Comparison of ENCODE assay signal across 7 cellular contexts in the genomic region with DNA sequence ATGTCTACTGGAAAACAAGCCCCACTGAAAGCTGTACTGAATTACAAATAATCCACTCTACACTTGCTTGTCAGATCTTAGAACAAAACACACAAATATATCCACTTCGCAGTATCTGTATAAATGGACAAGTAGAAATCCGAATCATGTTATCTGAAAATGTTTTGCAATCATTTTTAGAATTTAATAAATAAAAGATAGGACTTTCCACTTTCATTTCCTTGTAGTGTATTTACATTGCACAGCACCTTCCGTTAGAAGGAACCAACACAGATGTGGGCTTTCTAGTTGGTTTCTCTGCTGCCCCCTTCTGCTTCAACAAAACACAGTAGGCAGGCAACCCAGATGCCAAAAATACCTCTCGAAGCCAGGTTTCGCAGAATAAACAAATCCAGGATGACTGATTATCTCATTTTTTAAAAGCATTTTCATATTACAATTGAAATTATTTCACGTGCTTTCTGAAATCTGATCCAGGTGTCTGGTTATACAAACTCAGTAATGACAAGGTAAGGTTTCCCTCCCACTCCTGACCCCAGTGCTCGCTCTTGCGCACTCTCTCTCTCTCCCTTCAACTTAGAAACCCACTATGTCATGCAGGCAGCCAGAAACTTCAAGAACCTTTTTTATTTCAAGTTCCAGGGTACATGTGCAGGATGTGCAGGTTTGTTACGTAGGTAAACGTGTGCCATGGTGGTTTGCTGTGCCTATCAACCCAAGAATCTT.
DNase-seq lines count a peak whose midpoint lies in the region; ATAC-seq, FAIRE-seq and TF ChIP-seq lines count a peak whose summit lies in the region.

No MANE protein-coding gene starts in this region.

- no peak overlapping the region for H3K23ac ChIP-seq in IMR-90 (ENCODE audit: low read depth, low read length)

- intact Hi-C loops in IMR-90 (cut with micrococcal nuclease): loop anchor here (1.0 kb wide), 1 partner anchor 964 kb away; no protein-coding TSS in a partner anchor
- intact Hi-C loops in heart right ventricle (cut with DNase I): loop anchor here in 4 of 10 donors (5.0 to 10.0 kb wide), 4 partner anchors 102 to 965 kb away; partner anchors contain the start of gene KIF26B (in 3 of the 4)

- H2AK9ac ChIP-seq in IMR-90 (replicated peaks; ENCODE audit: low read depth, low read length, poor library complexity): no peak overlapping the region

- H4K5ac ChIP-seq in IMR-90 (ENCODE audit: low read depth, low read length): no peak overlapping the region

- H3K4me3 ChIP-seq in IMR-90 (ENCODE audit: insufficient read depth, low read depth, low read length) (no peak overlapping the region), heart right ventricle (no peak overlapping the region)

- H3K27me3 ChIP-seq in IMR-90 (ENCODE audit: control insufficient read depth, insufficient read depth, low read length) (no peaks in the 10 kb centered on the region), heart right ventricle (no peaks in the 10 kb centered on the region)

- in situ Hi-C loops in IMR-90 (cut with MboI; ENCODE audit: low sequenced_read_pairs): loop anchor here (10.0 kb wide), 1 partner anchor 338 kb away; no protein-coding TSS in a partner anchor

- no CpG with 5 or more reads among the region's 10 CpGs for WGBS in IMR-90 (ENCODE audit: extremely low coverage in 2 of 2, insufficient read length in 1 of 2), 2 experiments
- 50 to 52% methylated on average over 10 of the region's 10 CpGs for WGBS in heart right ventricle, 2 donors

- peak; percentile 48 for TF ChIP-seq CTCF in GM10266 (IDR thresholded peaks at IDR 0.05; ENCODE audit: control insufficient read depth, insufficient read depth, low read depth, missing control alignments)
- peak; percentile 55 for TF ChIP-seq CTCF in IMR-90 (conservative IDR thresholded peaks at IDR 0.05; ENCODE audit: low read depth, low read length)
- TF ChIP-seq CTCF in heart right ventricle (IDR thresholded peaks at IDR 0.05): peak in 7 of 9 donors; percentile 35 to 66 (median 57)

- FAIRE-seq in RCC 7860 (lab: Jason Lieb, UNC): peak; percentile 24

- H3K9me1 ChIP-seq in IMR-90 (ENCODE audit: insufficient read depth, low read length): no peaks in the 10 kb centered on the region

- no peaks in the 10 kb centered on the region; a peak in 1 of 4 replicates for H3K79me1 ChIP-seq in IMR-90 (ENCODE audit: low read depth in 1 of 2, low read length in 2 of 2)

- no peaks in the 10 kb centered on the region for H3K9me3 ChIP-seq in IMR-90 (ENCODE audit: control insufficient read depth, insufficient read depth, low read length)
- peaks cover 0 to 3% (median 0%) of the 10 kb centered on the region in 11 donors for H3K9me3 ChIP-seq in heart right ventricle

- TF ChIP-seq RAD21 in IMR-90 (IDR thresholded peaks at IDR 0.05; ENCODE audit: low read length): peak; percentile 52

- H4K91ac ChIP-seq in IMR-90 (ENCODE audit: insufficient read depth, low read depth, low read length): no peak overlapping the region

- H3K36me3 ChIP-seq in IMR-90 (ENCODE audit: control insufficient read depth, insufficient read depth, low read length): no peaks in the 10 kb centered on the region
- no peaks in the 10 kb centered on the region for H3K36me3 ChIP-seq in heart right ventricle

- dilution Hi-C loops in IMR-90 (cut with HindIII; ENCODE audit: low sequenced_read_pairs, unreplicated experiment): no loop called here

- TF ChIP-seq POLR2A in IMR-90 (IDR thresholded peaks at IDR 0.05; ENCODE audit: low read depth, low read length): no peak

- peak; percentile 47 for DNase-seq in GM10266 (ENCODE audit: extremely low spot score)
- peak; percentile 64 for DNase-seq in IMR-90
- DNase-seq in RCC 7860 (ENCODE audit: low spot score): peak; percentile 22
- peak; percentile 21 for DNase-seq in activated naive CD4-positive, alpha-beta T cell treated with anti-CD3 and anti-CD28 coated beads, Interleukin-2, amount 50 U/mL, for 16 hours
- DNase-seq in heart right ventricle: peak in 1 of 2 donors; percentile 21
- peak; percentile 6 for DNase-seq in stimulated activated CD4-positive, alpha-beta T cell treated with anti-CD3 and anti-CD28 coated beads, Interleukin-1b, Interleukin-23, amount 100 ng/mL, for 48 hours

- H2BK15ac ChIP-seq in IMR-90 (ENCODE audit: low read depth, low read length): no peak overlapping the region

- no peak overlapping the region for H2BK5ac ChIP-seq in IMR-90 (ENCODE audit: low read depth, low read length, poor library complexity, severe bottlenecking)

- no peak overlapping the region for H2AFZ ChIP-seq in IMR-90 (replicated peaks; ENCODE audit: low read length, poor library complexity)

- no peaks in the 10 kb centered on the region for H3K4me1 ChIP-seq in IMR-90 (ENCODE audit: control insufficient read depth, insufficient read depth, low read length)
- H3K4me1 ChIP-seq in heart right ventricle: peaks cover 0 to 10% (median 0%) of the 10 kb centered on the region in 9 donors

- H3K4ac ChIP-seq in IMR-90 (ENCODE audit: low read depth, low read length): no peak overlapping the region

- H2AK5ac ChIP-seq in IMR-90 (ENCODE audit: low read depth, low read length): no peak overlapping the region

- CTCF ChIA-PET in IMR-90 (lab: Yijun Ruan, JAX): interaction anchor here (1.2 kb wide), 1 partner anchor 8 kb away, joined by 3 read pairs; no protein-coding TSS in a partner anchor

- no peak overlapping the region for H3K14ac ChIP-seq in IMR-90 (replicated peaks; ENCODE audit: low read depth, low read length)

- no peak overlapping the region for H3K27ac ChIP-seq in IMR-90 (ENCODE audit: insufficient read depth, low read length)
- no peak overlapping the region for H3K27ac ChIP-seq in heart right ventricle

- no peaks in the 10 kb centered on the region for H4K20me1 ChIP-seq in IMR-90 (ENCODE audit: insufficient read depth, low read length)

- 0 out of 2 replicates have a peak overlapping the region, but pooled peaks have one; percentile 29 for H3K4me2 ChIP-seq in IMR-90 (ENCODE audit: low read depth, low read length)

- no peak overlapping the region for H3K56ac ChIP-seq in IMR-90 (ENCODE audit: extremely low read depth, insufficient read depth, low read length)

- H3K18ac ChIP-seq in IMR-90 (ENCODE audit: low read depth, low read length): no peak overlapping the region

- no peak overlapping the region for H2BK20ac ChIP-seq in IMR-90 (ENCODE audit: low read depth, low read length)

- no peak overlapping the region for H3K9ac ChIP-seq in IMR-90 (ENCODE audit: low read depth, low read length)

- no TSS peak for BruUV-seq in IMR-90 (replicated peaks; lab: Mats Ljungman, UMichigan)

- POLR2A ChIA-PET in IMR-90 (lab: Charles Lee; ENCODE audit: unreplicated experiment): no interaction called here

- peak; percentile 93 for ATAC-seq in GM21717 (IDR thresholded peaks at IDR 0.05; ENCODE audit: unreplicated experiment)
- ATAC-seq in IMR-90 (ENCODE audit: low read depth): peak; percentile 72
- ATAC-seq in heart right ventricle: peak in 4 of 8 donors; percentile 59 to 73 (median 64)

- H4K8ac ChIP-seq in IMR-90 (ENCODE audit: low read depth in 2 of 2, low read length in 2 of 2): no peak overlapping the region

- H2BK120ac ChIP-seq in IMR-90 (ENCODE audit: low read depth, low read length): no peak overlapping the region

TF ChIP-seq in IMR-90, 13 proteins besides CTCF, POLR2A, EP300 and RAD21:
- TF ChIP-seq MXI1 (IDR thresholded peaks at IDR 0.05; ENCODE audit: borderline replicate concordance, low read depth, low read length): no peak
- TF ChIP-seq, protein P1, sequence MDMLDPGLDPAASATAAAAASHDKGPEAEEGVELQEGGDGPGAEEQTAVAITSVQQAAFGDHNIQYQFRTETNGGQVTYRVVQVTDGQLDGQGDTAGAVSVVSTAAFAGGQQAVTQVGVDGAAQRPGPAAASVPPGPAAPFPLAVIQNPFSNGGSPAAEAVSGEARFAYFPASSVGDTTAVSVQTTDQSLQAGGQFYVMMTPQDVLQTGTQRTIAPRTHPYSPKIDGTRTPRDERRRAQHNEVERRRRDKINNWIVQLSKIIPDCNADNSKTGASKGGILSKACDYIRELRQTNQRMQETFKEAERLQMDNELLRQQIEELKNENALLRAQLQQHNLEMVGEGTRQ (IDR thresholded peaks at IDR 0.05; ENCODE audit: low read depth, low read length): no peak
- TF ChIP-seq SMC3 (IDR thresholded peaks at IDR 0.05; ENCODE audit: low read depth, low read length): peak; percentile 50; the same call in 1 of the 2 replicates
- TF ChIP-seq ELK1 (IDR thresholded peaks at IDR 0.05; ENCODE audit: borderline replicate concordance, low read depth, low read length): no peak
- TF ChIP-seq CEBPB (IDR thresholded peaks at IDR 0.05; ENCODE audit: low read depth, low read length): no peak
- no peak for TF ChIP-seq RCOR1 (IDR thresholded peaks at IDR 0.05; ENCODE audit: insufficient replicate concordance, low read length)
- no peak for TF ChIP-seq MAZ (IDR thresholded peaks at IDR 0.05; ENCODE audit: borderline replicate concordance, low read depth, low read length)
- no peak for TF ChIP-seq NFE2L2 (IDR thresholded peaks at IDR 0.05; ENCODE audit: low read depth, low read length)
- TF ChIP-seq MAFK (IDR thresholded peaks at IDR 0.05; ENCODE audit: low read depth, low read length): no peak
